ENCODE assay signal across 27 cellular contexts in the genomic region with DNA sequence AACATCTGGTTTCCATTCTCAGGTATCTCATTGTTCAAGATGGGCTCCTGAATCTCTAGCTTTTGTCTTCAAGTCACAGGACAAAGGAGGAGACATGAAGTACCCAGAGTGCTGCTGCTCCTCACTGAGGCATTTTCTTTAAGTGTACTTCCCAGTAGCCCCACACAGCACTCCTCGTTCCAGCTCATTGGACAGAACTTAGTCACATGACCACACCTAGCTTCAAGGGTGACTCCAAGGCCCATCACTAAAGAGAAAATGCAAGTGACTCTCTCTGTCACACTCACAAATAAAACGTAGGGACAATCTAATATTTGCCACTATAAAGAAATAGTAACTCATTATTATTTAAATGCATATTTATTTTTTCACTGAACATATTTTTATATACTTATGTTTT. TPM values are rescaled to one million over a fixed set of nuclear protein-coding genes. Genes with fewer than 3 reads are reported as not detected.
"Had no signal": no experiment of that assay in that cellular context is flagged by ENCODE, and none has a peak within 500 bp of the region (broad histone marks: within the 10 kb centered on the region; RNA-seq: fewer than 3 reads in every experiment).

No MANE protein-coding gene starts in this region.

- H3K27ac ChIP-seq: brain microvascular endothelial cell, colonic mucosa, foreskin keratinocyte, left ventricle myocardium inferior, prostate gland, right atrium auricular region, tibial nerve, vagina had no signal

- FAIRE-seq: kidney had no signal

- ATAC-seq: activated CD8-positive, alpha-beta T cell treated with anti-CD3 and anti-CD28 coated beads for 36 hours; activated T-helper 17 cell treated with anti-CD3 and anti-CD28 coated beads, Interleukin-2, amount 50 U/mL, for 72 hours; foreskin keratinocyte; mucosa of descending colon had no signal

- H3K4me1 Mint-ChIP-seq: activated CD4-positive, alpha-beta T cell treated with anti-CD3 and anti-CD28 coated beads, Interleukin-2, amount 10 ng/mL, durations not matched to agents 24 days and 14 days; activated naive CD8-positive, alpha-beta T cell treated with anti-CD3 and anti-CD28 coated beads, Interleukin-2, amount 10 ng/mL, durations not matched to agents 7 days and 5 days; activated T-helper 17 cell treated with anti-CD3 and anti-CD28 coated beads, Interleukin-2, amount 50 U/mL, for 72 hours; central memory CD8-positive, alpha-beta T cell; endodermal cell; naive B cell; neural crest cell had no signal

- H3K4me1 ChIP-seq: colonic mucosa, foreskin keratinocyte, left ventricle myocardium inferior, prostate gland, right atrium auricular region, tibial nerve, vagina had no signal

- H3K27me3 ChIP-seq: brain microvascular endothelial cell, colonic mucosa, foreskin keratinocyte, right atrium auricular region, tibial nerve, vagina had no signal

- H3K9me3 Mint-ChIP-seq: activated CD4-positive, alpha-beta T cell treated with anti-CD3 and anti-CD28 coated beads, Interleukin-2, amount 10 ng/mL, durations not matched to agents 24 days and 14 days; activated naive CD8-positive, alpha-beta T cell treated with anti-CD3 and anti-CD28 coated beads, Interleukin-2, amount 10 ng/mL, durations not matched to agents 7 days and 5 days; activated T-helper 17 cell treated with anti-CD3 and anti-CD28 coated beads, Interleukin-2, amount 50 U/mL, for 72 hours; endodermal cell; neural crest cell; stimulated activated naive CD8-positive, alpha-beta T cell treated with anti-CD3 and anti-CD28 coated beads, Interleukin-15, Interleukin-2, amounts not matched to agents 100 ng/mL and 50 ng/mL, for 24 hours had no signal

- H3K36me3 Mint-ChIP-seq: activated naive CD8-positive, alpha-beta T cell treated with anti-CD3 and anti-CD28 coated beads, Interleukin-2, amount 10 ng/mL, durations not matched to agents 7 days and 5 days; naive B cell had no signal

- H3K4me3 ChIP-seq: colonic mucosa, left ventricle myocardium inferior, mucosa of descending colon, prostate gland, right atrium auricular region, tibial nerve, vagina had no signal

- DNase-seq: activated CD4-positive, alpha-beta T cell treated with anti-CD3 and anti-CD28 coated beads, Interleukin-2, amount 10 ng/mL, durations not matched to agents 24 days and 14 days; activated CD8-positive, alpha-beta T cell treated with anti-CD3 and anti-CD28 coated beads for 36 hours; activated naive CD4-positive, alpha-beta T cell treated with Interleukin-2 at 50 U/mL for 16 hours; activated naive CD8-positive, alpha-beta T cell treated with anti-CD3 and anti-CD28 coated beads, Interleukin-2, amount 10 ng/mL, durations not matched to agents 7 days and 5 days; activated T-cell treated with anti-CD3 and anti-CD28 coated beads, Interleukin-2, amount 50 U/mL, for 1 hour; brain microvascular endothelial cell; colonic mucosa; endodermal cell; foreskin keratinocyte; glutamatergic neuron; hippocampal formation; kidney; left ventricle myocardium inferior; mucosa of descending colon; naive B cell; stimulated activated CD4-positive, alpha-beta T cell treated with anti-CD3 and anti-CD28 coated beads, Interleukin-12 subunit alpha, Interleukin-12 subunit beta, amount 100 ng/mL, for 4 hours had no signal

- H3K27me3 Mint-ChIP-seq: activated CD4-positive, alpha-beta T cell treated with anti-CD3 and anti-CD28 coated beads, Interleukin-2, amount 10 ng/mL, durations not matched to agents 24 days and 14 days; activated CD8-positive, alpha-beta T cell treated with anti-CD3 and anti-CD28 coated beads for 36 hours; activated naive CD8-positive, alpha-beta T cell treated with anti-CD3 and anti-CD28 coated beads, Interleukin-2, amount 10 ng/mL, durations not matched to agents 7 days and 5 days; activated T-helper 17 cell treated with anti-CD3 and anti-CD28 coated beads, Interleukin-2, amount 50 U/mL, for 72 hours; central memory CD8-positive, alpha-beta T cell; naive B cell; stimulated activated naive CD8-positive, alpha-beta T cell treated with anti-CD3 and anti-CD28 coated beads, Interleukin-15, Interleukin-2, amounts not matched to agents 100 ng/mL and 50 ng/mL, for 24 hours had no signal

- H3K4me3 Mint-ChIP-seq: activated CD4-positive, alpha-beta T cell treated with anti-CD3 and anti-CD28 coated beads, Interleukin-2, amount 10 ng/mL, durations not matched to agents 24 days and 14 days; activated CD8-positive, alpha-beta T cell treated with anti-CD3 and anti-CD28 coated beads for 36 hours; activated naive CD8-positive, alpha-beta T cell treated with anti-CD3 and anti-CD28 coated beads, Interleukin-2, amount 10 ng/mL, durations not matched to agents 7 days and 5 days; activated T-helper 17 cell treated with anti-CD3 and anti-CD28 coated beads, Interleukin-2, amount 50 U/mL, for 72 hours; central memory CD8-positive, alpha-beta T cell; endodermal cell; naive B cell; neural crest cell; stimulated activated naive CD8-positive, alpha-beta T cell treated with anti-CD3 and anti-CD28 coated beads, Interleukin-15, Interleukin-2, amounts not matched to agents 100 ng/mL and 50 ng/mL, for 24 hours had no signal

- H3K9me3 ChIP-seq: colonic mucosa, left ventricle myocardium inferior, mucosa of descending colon, prostate gland, right atrium auricular region, tibial nerve, vagina had no signal

- H3K36me3 ChIP-seq: brain microvascular endothelial cell, colonic mucosa, left ventricle myocardium inferior, prostate gland, right atrium auricular region, tibial nerve, vagina had no signal

- H3K27ac Mint-ChIP-seq: activated CD4-positive, alpha-beta T cell treated with anti-CD3 and anti-CD28 coated beads, Interleukin-2, amount 10 ng/mL, durations not matched to agents 24 days and 14 days; activated CD8-positive, alpha-beta T cell treated with anti-CD3 and anti-CD28 coated beads for 36 hours; activated naive CD8-positive, alpha-beta T cell treated with anti-CD3 and anti-CD28 coated beads, Interleukin-2, amount 10 ng/mL, durations not matched to agents 7 days and 5 days; activated T-helper 17 cell treated with anti-CD3 and anti-CD28 coated beads, Interleukin-2, amount 50 U/mL, for 72 hours; endodermal cell; stimulated activated naive CD8-positive, alpha-beta T cell treated with anti-CD3 and anti-CD28 coated beads, Interleukin-15, Interleukin-2, amounts not matched to agents 100 ng/mL and 50 ng/mL, for 24 hours had no signal

RNA-seq across cellular contexts. Expression of gene NEUROD6, which starts 58.3 kb away (rescaled TPM):
- total RNA-seq: activated CD4-positive, alpha-beta T cell treated with anti-CD3 and anti-CD28 coated beads, Interleukin-2, amount 10 ng/mL, durations not matched to agents 24 days and 14 days; activated CD8-positive, alpha-beta T cell treated with anti-CD3 and anti-CD28 coated beads for 36 hours; activated naive CD8-positive, alpha-beta T cell treated with anti-CD3 and anti-CD28 coated beads, Interleukin-2, amount 10 ng/mL, durations not matched to agents 7 days and 5 days; activated T-helper 17 cell treated with anti-CD3 and anti-CD28 coated beads, Interleukin-2, amount 50 U/mL, for 72 hours; colonic mucosa; endodermal cell; epithelial cell of proximal tubule; fibroblast of lung; foreskin keratinocyte; kidney; left ventricle myocardium inferior; mucosa of descending colon; neural crest cell; osteocyte; prostate gland; right atrium auricular region; tibial nerve; vagina had no signal
- polyA plus RNA-seq: fibroblast of lung, foreskin keratinocyte had no signal
